8 cellular contexts compared by ENCODE assay signal in the genomic region with DNA sequence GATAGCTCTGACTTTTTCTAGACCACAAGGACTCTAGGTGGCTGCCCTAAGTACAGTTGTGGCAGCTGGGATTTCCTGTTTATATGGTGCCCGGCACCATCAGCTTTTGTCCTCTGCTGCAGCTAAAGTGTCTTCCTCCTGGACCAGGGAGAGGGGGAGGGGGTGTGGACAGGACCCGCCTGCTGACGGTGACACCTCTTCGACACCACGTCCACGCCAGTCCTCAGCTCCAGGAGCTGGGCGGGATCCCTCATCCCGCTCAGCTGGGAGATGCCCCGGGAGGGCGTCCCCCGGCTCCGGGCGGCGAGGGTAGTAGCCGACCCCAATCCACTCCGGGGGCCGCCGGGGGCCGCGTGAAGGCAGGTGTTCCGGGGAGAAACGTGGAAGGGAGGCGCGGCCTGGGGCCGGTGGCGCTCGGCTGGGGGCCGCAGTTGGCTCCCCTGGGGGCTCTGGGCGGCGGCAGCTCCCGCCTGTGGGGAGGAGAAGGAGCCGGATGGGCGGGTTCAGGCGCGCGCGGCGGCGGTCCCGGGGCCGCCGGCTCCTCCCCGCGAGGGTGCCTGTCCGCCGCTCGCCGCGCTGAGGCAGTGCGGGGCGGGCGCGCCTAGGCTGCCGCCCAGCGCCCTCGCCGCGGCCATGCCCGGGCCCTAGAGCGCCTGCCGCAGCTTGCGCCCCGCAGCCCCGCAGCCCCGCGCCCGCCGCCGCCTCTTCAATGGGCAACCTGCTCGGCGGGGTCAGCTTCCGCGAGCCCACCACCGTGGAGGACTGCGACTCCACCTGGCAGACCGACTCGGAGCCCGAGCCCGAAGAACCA. TPM values are rescaled to one million over a fixed set of nuclear protein-coding genes. Genes with fewer than 3 reads are reported as not detected.
DNase-seq lines count a peak whose midpoint lies in the region; ATAC-seq and TF ChIP-seq lines count a peak whose summit lies in the region.

Gene OGFRL1, plus strand, starts transcription at position 584 of the 811 bp plus-strand sequence. Its CDS starts 126 bp downstream, at position 710.

- DNase-seq in DMS153 treated with DMSO at 0.1 percent for 48 hours (lab: John Stamatoyannopoulos, UW; ENCODE audit: unreplicated experiment) = peak; percentile 82
- peak; percentile 53 for DNase-seq in IMR-90
- peak; percentile 69 to 78 for DNase-seq in activated T-cell treated with anti-CD3 and anti-CD28 coated beads, Interleukin-2, amount 50 U/mL, for 48 hours
- DNase-seq in esophagus squamous epithelium (lab: John Stamatoyannopoulos, UW) = no peak
- peak; percentile 92 for DNase-seq in myocyte (ENCODE audit: low read depth)
- peak; percentile 60 to 83 for DNase-seq in stimulated activated effector memory CD8-positive, alpha-beta T cell treated with anti-CD3 and anti-CD28 coated beads, Interleukin-12 subunit alpha, Interleukin-12 subunit beta, amount 100 ng/mL, for 72 hours (ENCODE audit: low spot score in 2 of 2)

- H4K5ac ChIP-seq in IMR-90 (ENCODE audit: low read depth, low read length) = peak within 1 kb of the TSS; percentile 53

- peak within 1 kb of the TSS; percentile 64 for H3K9ac ChIP-seq in IMR-90 (ENCODE audit: low read depth, low read length)

- H3K23ac ChIP-seq in IMR-90 (ENCODE audit: low read depth, low read length) = peak within 1 kb of the TSS; percentile 86

- H3K27me3 ChIP-seq in IMR-90 (ENCODE audit: control insufficient read depth, insufficient read depth, low read length) (no peaks in the 10 kb centered on the region), esophagus squamous epithelium (no peaks in the 10 kb centered on the region)

- peak within 1 kb of the TSS; percentile 51 to 56 for H4K8ac ChIP-seq in IMR-90 (ENCODE audit: low read depth in 2 of 2, low read length in 2 of 2)

- H3K4ac ChIP-seq in IMR-90 (ENCODE audit: low read depth, low read length) = peak within 1 kb of the TSS; percentile 58

- intact Hi-C loops in IMR-90 (cut with micrococcal nuclease) = loop anchor here (2.0 kb wide), 1 partner anchor 98 kb away; no protein-coding TSS in a partner anchor
- intact Hi-C loops in esophagus squamous epithelium (cut with DNase I) = no loop called here

- no TSS peak for BruUV-seq in IMR-90 (replicated peaks; lab: Mats Ljungman, UMichigan)

- H3K4me2 ChIP-seq in IMR-90 (ENCODE audit: low read depth, low read length) = peak within 1 kb of the TSS; percentile 99

- peaks cover 4% of the 10 kb centered on the region for H3K36me3 Mint-ChIP-seq in stimulated activated effector memory CD8-positive, alpha-beta T cell treated with anti-CD3 and anti-CD28 coated beads, Interleukin-12 subunit alpha, Interleukin-12 subunit beta, amount 100 ng/mL, for 72 hours

- H3K27ac ChIP-seq in IMR-90 (ENCODE audit: insufficient read depth, low read length) = peak within 1 kb of the TSS; percentile 75
- peak within 1 kb of the TSS; percentile 95 to 98 (median 96) for H3K27ac ChIP-seq in esophagus squamous epithelium

- TF ChIP-seq CTCF in IMR-90 (conservative IDR thresholded peaks at IDR 0.05; ENCODE audit: low read depth, low read length) (peak; percentile 38; the same call in 1 of the 2 replicates), esophagus squamous epithelium (IDR thresholded peaks at IDR 0.05) (peak in 4 of 6 experiments; percentile 3 to 39 (median 34))

- 1% methylated on average over 14 of the region's 79 CpGs; no CpG with 5 or more reads in 1 of the 2 experiments for WGBS in IMR-90 (ENCODE audit: extremely low coverage in 2 of 2, insufficient read length in 1 of 2), 2 experiments
- 0% methylated on average over 1 to 5 of the region's 79 CpGs for WGBS in esophagus squamous epithelium, 2 donors

- H3K14ac ChIP-seq in IMR-90 (replicated peaks; ENCODE audit: low read depth, low read length) = peak within 1 kb of the TSS; percentile 74

- peak within 1 kb of the TSS; percentile 66 for H4K91ac ChIP-seq in IMR-90 (ENCODE audit: insufficient read depth, low read depth, low read length)

- H3K9me1 ChIP-seq in IMR-90 (ENCODE audit: insufficient read depth, low read length) = no peaks in the 10 kb centered on the region

- peak within 1 kb of the TSS; percentile 11 for H2AK5ac ChIP-seq in IMR-90 (ENCODE audit: low read depth, low read length)

- H2BK120ac ChIP-seq in IMR-90 (ENCODE audit: low read depth, low read length) = peak within 1 kb of the TSS; percentile 56

- dilution Hi-C loops in IMR-90 (cut with HindIII; ENCODE audit: low sequenced_read_pairs, unreplicated experiment) = no loop called here

- H2BK20ac ChIP-seq in IMR-90 (ENCODE audit: low read depth, low read length) = 0 out of 2 replicates have a peak within 1 kb of the TSS, but pooled peaks have one; percentile 17

- peak within 1 kb of the TSS; percentile 73 for H3K18ac ChIP-seq in IMR-90 (ENCODE audit: low read depth, low read length)

- peak within 1 kb of the TSS; percentile 67 for H2BK5ac ChIP-seq in IMR-90 (ENCODE audit: low read depth, low read length, poor library complexity, severe bottlenecking)

- peak within 1 kb of the TSS; percentile 48 for H3K56ac ChIP-seq in IMR-90 (ENCODE audit: extremely low read depth, insufficient read depth, low read length)

- H3K4me3 ChIP-seq in IMR-90 (ENCODE audit: insufficient read depth, low read depth, low read length) (peak within 1 kb of the TSS; percentile 99), esophagus squamous epithelium (peak within 1 kb of the TSS; percentile 61 to 94 (median 82))

- peak within 1 kb of the TSS; percentile 93 for H2AFZ ChIP-seq in IMR-90 (replicated peaks; ENCODE audit: low read length, poor library complexity)

- POLR2A ChIA-PET in IMR-90 (lab: Charles Lee; ENCODE audit: unreplicated experiment) = interaction anchor here (0.5 to 1.9 kb wide), 2 partner anchors 39 to 69 kb away, joined by 3 to 6 read pairs; no protein-coding TSS in a partner anchor

- H3K4me1 Mint-ChIP-seq in stimulated activated effector memory CD8-positive, alpha-beta T cell treated with anti-CD3 and anti-CD28 coated beads, Interleukin-12 subunit alpha, Interleukin-12 subunit beta, amount 100 ng/mL, for 72 hours = peaks cover 38% of the 10 kb centered on the region

- H3K27ac Mint-ChIP-seq in stimulated activated effector memory CD8-positive, alpha-beta T cell treated with anti-CD3 and anti-CD28 coated beads, Interleukin-12 subunit alpha, Interleukin-12 subunit beta, amount 100 ng/mL, for 72 hours = peak within 1 kb of the TSS; percentile 76

- H2BK15ac ChIP-seq in IMR-90 (ENCODE audit: low read depth, low read length) = peak within 1 kb of the TSS; percentile 13; the same call in 1 of the 3 replicates

- H2AK9ac ChIP-seq in IMR-90 (replicated peaks; ENCODE audit: low read depth, low read length, poor library complexity) = peak within 1 kb of the TSS; percentile 71

- peaks cover 6% of the 10 kb centered on the region for H3K4me1 ChIP-seq in IMR-90 (ENCODE audit: control insufficient read depth, insufficient read depth, low read length)
- peaks cover 14 to 89% (median 30%) of the 10 kb centered on the region in 3 donors for H3K4me1 ChIP-seq in esophagus squamous epithelium

- H3K9me3 ChIP-seq in IMR-90 (ENCODE audit: control insufficient read depth, insufficient read depth, low read length) (no peaks in the 10 kb centered on the region), esophagus squamous epithelium (no peaks in the 10 kb centered on the region)

- H3K36me3 ChIP-seq in IMR-90 (ENCODE audit: control insufficient read depth, insufficient read depth, low read length) (no peaks in the 10 kb centered on the region), esophagus squamous epithelium (peaks cover 0 to 4% (median 0%) of the 10 kb centered on the region in 3 donors)

- TF ChIP-seq POLR2A in IMR-90 (IDR thresholded peaks at IDR 0.05; ENCODE audit: low read depth, low read length) (peak; percentile 78), esophagus squamous epithelium (IDR thresholded peaks at IDR 0.05) (peak in 2 of 4 donors; percentile 87 to 92)

- peaks cover 24 to 36% of the 10 kb centered on the region in 2 experiments for H3K79me1 ChIP-seq in IMR-90 (ENCODE audit: low read depth in 1 of 2, low read length in 2 of 2)

- no peak for TF ChIP-seq RAD21 in IMR-90 (IDR thresholded peaks at IDR 0.05; ENCODE audit: low read length)

- CTCF ChIA-PET in IMR-90 (lab: Yijun Ruan, JAX) = interaction anchor here (0.6 to 1.4 kb wide), 5 partner anchors 28 to 46 kb away, joined by 3 to 5 read pairs (median 3); no protein-coding TSS in a partner anchor

- in situ Hi-C loops in IMR-90 (cut with MboI; ENCODE audit: low sequenced_read_pairs) = loop anchor here (10.0 kb wide), 1 partner anchor 94 kb away; no protein-coding TSS in a partner anchor

- H3K9me3 Mint-ChIP-seq in stimulated activated effector memory CD8-positive, alpha-beta T cell treated with anti-CD3 and anti-CD28 coated beads, Interleukin-12 subunit alpha, Interleukin-12 subunit beta, amount 100 ng/mL, for 72 hours = no peaks in the 10 kb centered on the region

- H3K4me3 Mint-ChIP-seq in stimulated activated effector memory CD8-positive, alpha-beta T cell treated with anti-CD3 and anti-CD28 coated beads, Interleukin-12 subunit alpha, Interleukin-12 subunit beta, amount 100 ng/mL, for 72 hours = peak within 1 kb of the TSS; percentile 72

- ATAC-seq in GM21529 (IDR thresholded peaks at IDR 0.05; ENCODE audit: unreplicated experiment) (peak; percentile 84), IMR-90 (ENCODE audit: low read depth) (peak; percentile 97)
- ATAC-seq in stimulated activated effector memory CD8-positive, alpha-beta T cell treated with anti-CD3 and anti-CD28 coated beads, Interleukin-12 subunit alpha, Interleukin-12 subunit beta, amount 100 ng/mL, for 72 hours = peak; percentile 89

- H4K20me1 ChIP-seq in IMR-90 (ENCODE audit: insufficient read depth, low read length) = peaks cover 8% of the 10 kb centered on the region; the same call in 1 of the 2 replicates

TF ChIP-seq in IMR-90, 13 proteins besides CTCF, POLR2A, EP300 and RAD21 (continues in another document):
- peak; percentile 73; the same call in 1 of the 2 replicates for TF ChIP-seq MAZ (IDR thresholded peaks at IDR 0.05; ENCODE audit: borderline replicate concordance, low read depth, low read length)
- TF ChIP-seq MAFK (IDR thresholded peaks at IDR 0.05; ENCODE audit: low read depth, low read length) = no peak

TF ChIP-seq in PFSK-1, 5 proteins besides CTCF, POLR2A, EP300 and RAD21:
- TF ChIP-seq SIN3A (IDR thresholded peaks at IDR 0.05; ENCODE audit: borderline replicate concordance, insufficient read depth, low read length) (no peak), TAF1 (IDR thresholded peaks at IDR 0.05; ENCODE audit: borderline replicate concordance, insufficient read depth, low read length) (no peak), FOXP2 (optimal IDR thresholded peaks at IDR 0.05; ENCODE audit: borderline replicate concordance, extremely low read depth, extremely low read length, insufficient read depth) (peak; percentile 36), POLR2AphosphoS5 (IDR thresholded peaks at IDR 0.05; ENCODE audit: low read depth, low read length) (no peak)

RNA-seq across cellular contexts. Expression of gene OGFRL1, which starts in this region (rescaled TPM):
- total RNA-seq in IMR-90 (2012; rRNA removed) (5.7 and 14.4 TPM in 2 replicates), esophagus squamous epithelium (10 to 100 TPM; 36.7 to 67.9 (median 47.8) TPM), myocyte (27.1 and 31.5 TPM in 2 replicates)
- 3.7 and 5.4 TPM in 2 replicates for polyA plus RNA-seq in IMR-90 (2012; rRNA removed)
- 0.65 and 1.2 TPM in 2 replicates for polyA plus RNA-seq in IMR-90 (2012; cell fraction: cytosol; rRNA removed)
- polyA plus RNA-seq in IMR-90 (2012; cell fraction: nucleus; rRNA removed; ENCODE audit: low replicate concordance) = 0.41 and 2.7 TPM in 2 replicates
- 1.9 TPM for polyA plus RNA-seq in PFSK-1 (2012; ENCODE audit: insufficient read length, low read depth)
- 26.4 TPM for polyA plus RNA-seq in myocyte (2012)
